Comparison of ENCODE assay signal across 10 cellular contexts in the genomic region with DNA sequence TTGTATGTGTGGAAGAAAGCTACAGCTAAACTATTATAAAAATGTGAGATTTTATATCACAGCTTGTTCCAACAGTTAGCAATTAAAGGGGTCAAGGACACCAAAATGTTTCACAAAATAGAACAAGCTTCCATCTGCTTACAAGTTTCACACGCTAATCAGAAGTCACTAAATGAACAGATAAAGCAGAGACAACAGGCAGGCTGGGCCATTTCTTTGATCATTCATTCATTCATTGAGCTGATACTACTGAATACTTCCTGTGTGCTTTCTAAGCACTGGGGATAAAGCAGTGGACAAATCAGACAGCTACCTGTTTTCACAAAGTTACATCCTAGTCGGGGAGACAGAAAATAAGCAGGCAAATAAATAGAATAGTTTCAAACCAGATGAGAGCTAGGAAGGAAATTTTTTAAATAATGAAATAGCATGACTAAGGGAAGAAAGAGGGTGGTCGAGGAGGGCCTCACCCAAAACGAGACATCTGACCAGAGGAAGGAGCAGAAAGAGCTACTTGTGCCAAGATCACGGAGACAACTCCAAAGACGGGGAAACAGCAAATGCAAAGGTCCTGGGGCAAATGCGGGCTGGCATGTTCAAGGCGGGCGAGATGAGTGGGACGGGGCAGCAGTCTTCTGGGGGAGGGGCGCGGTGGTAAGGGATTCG. TPM values are rescaled to one million over a fixed set of nuclear protein-coding genes. Genes with fewer than 3 reads are reported as not detected.
DNase-seq lines count a peak whose midpoint lies in the region; ATAC-seq and TF ChIP-seq lines count a peak whose summit lies in the region.
"Had no signal": no experiment of that assay in that cellular context is flagged by ENCODE, and none has a peak within 500 bp of the region (broad histone marks: within the 10 kb centered on the region; RNA-seq: fewer than 3 reads in every experiment).

No MANE protein-coding gene starts in this region.

- H3K27ac ChIP-seq in PC-9: no peak overlapping the region
- H3K27ac ChIP-seq in parathyroid adenoma: no peak overlapping the region

- peaks cover 59% of the 10 kb centered on the region for H3K36me3 Mint-ChIP-seq in Calu3 (ENCODE audit: insufficient read depth, unreplicated experiment)

- H3K4me1 ChIP-seq in PC-9 (replicated peaks; ENCODE audit: insufficient read depth): peaks cover 22% of the 10 kb centered on the region
- peaks cover 18% of the 10 kb centered on the region for H3K4me1 ChIP-seq in parathyroid adenoma

- H3K27me3 Mint-ChIP-seq in Calu3 (ENCODE audit: unreplicated experiment): no peaks in the 10 kb centered on the region

- DNase-seq in Calu3 (no peak), PC-9 (no peak), epithelial cell of esophagus (ENCODE audit: low read depth) (peak; percentile 5), midbrain (lab: John Stamatoyannopoulos, UW) (no peak), NCI-H128 (lab: John Stamatoyannopoulos, UW; ENCODE audit: unreplicated experiment) (no peak), NCI-H748 treated with DMSO at 0.1 percent for 48 hours (lab: John Stamatoyannopoulos, UW) (no peak)
- DNase-seq: effector CD4-positive, alpha-beta T cell; NCI-H446 had no signal

- peak overlapping the region; percentile 84 for H3K4me3 ChIP-seq in PC-9
- H3K4me3 ChIP-seq in epithelial cell of esophagus (ENCODE audit: low read length): peak overlapping the region; percentile 66
- peak overlapping the region; percentile 53 for H3K4me3 ChIP-seq in parathyroid adenoma (ENCODE audit: low read depth, low read length)

- H3K9me2 ChIP-seq in PC-9 (ENCODE audit: insufficient read depth): no peaks in the 10 kb centered on the region

- TF ChIP-seq CTCF in Calu3 (IDR thresholded peaks at IDR 0.05; ENCODE audit: unreplicated experiment) (no peak), PC-9 (conservative IDR thresholded peaks at IDR 0.05) (no peak), epithelial cell of esophagus (IDR thresholded peaks at IDR 0.05; ENCODE audit: insufficient read depth, low read depth, low read length, missing control alignments) (no peak), parathyroid adenoma (IDR thresholded peaks at IDR 0.05) (no peak)

- ATAC-seq in GM19324 (IDR thresholded peaks at IDR 0.05; ENCODE audit: low FRiP score, unreplicated experiment): no peak

- H3K4me1 Mint-ChIP-seq in Calu3 (ENCODE audit: low read depth, unreplicated experiment): peaks cover 32% of the 10 kb centered on the region

- H2AFZ ChIP-seq in PC-9 (0 out of 2 replicates have a peak overlapping the region, but pooled peaks have one; percentile 31), parathyroid adenoma (no peak overlapping the region)

- H3K4me2 ChIP-seq in PC-9 (peak overlapping the region; percentile 81), parathyroid adenoma (ENCODE audit: low read length) (peak overlapping the region; percentile 88)

- H3K9ac ChIP-seq in parathyroid adenoma: no peak overlapping the region

- H3K36me3 ChIP-seq in PC-9 (ENCODE audit: low read depth) (no peaks in the 10 kb centered on the region), parathyroid adenoma (ENCODE audit: control insufficient read depth, insufficient read depth, low read length) (no peaks in the 10 kb centered on the region)

- H3K4me3 Mint-ChIP-seq in Calu3 (ENCODE audit: low read depth, unreplicated experiment): peak overlapping the region; percentile 74

- H3K27me3 ChIP-seq in PC-9 (ENCODE audit: insufficient read depth, low read depth): no peaks in the 10 kb centered on the region
- no peaks in the 10 kb centered on the region for H3K27me3 ChIP-seq in parathyroid adenoma (ENCODE audit: control insufficient read depth, insufficient read depth, low read length)

- intact Hi-C loops in Calu3 (cut with micrococcal nuclease; ENCODE audit: unreplicated experiment) (loop anchor here (5.0 to 10.0 kb wide), 3 partner anchors 37 to 314 kb away; no protein-coding TSS in a partner anchor), PC-9 (cut with micrococcal nuclease; ENCODE audit: unreplicated experiment) (loop anchor here (5.0 kb wide), 1 partner anchor 163 kb away; no protein-coding TSS in a partner anchor)

- no peaks in the 10 kb centered on the region for H3K9me3 ChIP-seq in PC-9 (ENCODE audit: insufficient read depth, low read depth)
- H3K9me3 ChIP-seq in parathyroid adenoma (ENCODE audit: control insufficient read depth, low read length): no peaks in the 10 kb centered on the region

- peaks cover 11% of the 10 kb centered on the region; the same call in 1 of the 2 replicates for H3F3A ChIP-seq in PC-9 (ENCODE audit: insufficient read depth, low read depth)

- peak overlapping the region; percentile 83 for H3K27ac Mint-ChIP-seq in Calu3 (ENCODE audit: unreplicated experiment)

- CTCF ChIA-PET in Calu3 (lab: Charles Lee) (interaction anchor here (0.9 to 1.6 kb wide), 3 partner anchors 38 to 82 kb away, joined by 3 to 4 read pairs (median 4); partner anchors contain the start of gene RASGEF1C), PC-9 (lab: Charles Lee) (interaction anchor here (0.5 to 1.4 kb wide), 2 partner anchors 25 to 51 kb away, joined by 4 to 5 read pairs; no protein-coding TSS in a partner anchor)

- TSS peak; percentile 72 for BruUV-seq in Calu3 (replicated peaks; lab: Mats Ljungman, UMichigan)
- TSS peak; percentile 60 for BruUV-seq in PC-9 (replicated peaks; lab: Mats Ljungman, UMichigan)

- POLR2A ChIA-PET in PC-9 (lab: Charles Lee; ENCODE audit: unreplicated experiment): interaction anchor here (0.6 to 0.7 kb wide), 3 partner anchors 38 to 647 kb away, joined by 3 read pairs; no protein-coding TSS in a partner anchor

- H4K20me1 ChIP-seq in PC-9 (ENCODE audit: insufficient read depth): no peaks in the 10 kb centered on the region

- peaks cover 7% of the 10 kb centered on the region for H3K9me3 Mint-ChIP-seq in Calu3 (ENCODE audit: low read depth, unreplicated experiment)

- peaks cover 42% of the 10 kb centered on the region for H3K79me2 ChIP-seq in PC-9 (ENCODE audit: low read depth)
- peaks cover 28% of the 10 kb centered on the region for H3K79me2 ChIP-seq in parathyroid adenoma

RNA-seq across cellular contexts. Expression of gene MAPK9, which starts 1.2 kb away (rescaled TPM):
- total RNA-seq in Calu3 (2022) (63.3 and 65.4 TPM in 2 replicates), PC-9 (2021) (48.8 and 54.0 TPM in 2 replicates)
